23 cellular contexts compared by ENCODE assay signal in the genomic region with DNA sequence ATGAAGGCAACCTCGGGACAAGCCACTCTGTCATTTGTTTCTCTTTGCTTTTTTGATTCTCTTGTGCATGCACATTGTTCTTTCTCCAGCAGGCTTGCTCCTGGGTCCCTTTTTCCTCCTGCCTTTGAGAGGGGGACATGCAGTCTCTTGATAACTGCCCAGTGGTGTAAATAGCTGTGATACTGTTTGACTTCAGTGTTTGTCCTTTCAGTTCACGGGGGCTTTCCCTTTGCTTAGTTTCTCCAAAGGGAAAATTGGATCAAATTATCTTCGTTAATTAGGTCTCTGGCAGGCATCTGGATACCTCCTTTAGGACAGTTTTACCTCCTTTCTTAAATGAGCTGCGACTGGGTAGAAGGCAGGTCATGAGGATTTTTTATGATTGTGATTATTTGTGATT.
"Had no signal": no experiment of that assay in that cellular context is flagged by ENCODE, and none has a peak within 500 bp of the region (broad histone marks: within the 10 kb centered on the region; RNA-seq: fewer than 3 reads in every experiment).

No MANE protein-coding gene starts in this region.

- DNase-seq: activated CD4-positive, alpha-beta T cell treated with anti-CD3 and anti-CD28 coated beads for 1 hour; activated CD4-positive, alpha-beta T cell treated with anti-CD3 and anti-CD28 coated beads, Interleukin-2, amount 10 ng/mL, durations not matched to agents 7 days and 5 days; activated CD8-positive, alpha-beta memory T cell treated with anti-CD3 and anti-CD28 coated beads, Interleukin-2, amount 10 ng/mL, durations not matched to agents 7 days and 5 days; activated CD8-positive, alpha-beta T cell treated with anti-CD3 and anti-CD28 coated beads, Interleukin-2, amount 10 ng/mL, durations not matched to agents 7 days and 5 days; activated gamma-delta T cell treated with Interleukin-2 at 50 U/mL for 16 hours; activated naive CD4-positive, alpha-beta T cell treated with anti-CD3 and anti-CD28 coated beads, Interleukin-2, amount 50 U/mL, for 16 hours; amniotic stem cell; brain microvascular endothelial cell; central memory CD4-positive, alpha-beta T cell; esophagus squamous epithelium; foreskin melanocyte; left lung; lower lobe of right lung; mesendoderm; mucosa of descending colon; retina; sigmoid colon; small intestine; stimulated activated CD4-positive, alpha-beta T cell treated with anti-CD3 and anti-CD28 coated beads, Interleukin-4, amount 100 ng/mL, for 4 hours; stimulated activated CD8-positive, alpha-beta memory T cell treated with anti-CD3 and anti-CD28 coated beads, Interleukin-4, amount 100 ng/mL, for 48 hours; stimulated activated naive CD8-positive, alpha-beta T cell treated with anti-CD3 and anti-CD28 coated beads, Interleukin-15, amount 100 ng/mL, for 72 hours; substantia nigra; T-helper 2 cell had no signal
